ENCODE assay signal across 8 cellular contexts in genomic region chr3:148861277-148861869, GRCh38. TPM values are rescaled to one million over a fixed set of nuclear protein-coding genes. Genes with fewer than 3 reads are reported as not detected.
DNase-seq lines count a peak whose midpoint lies in the region; ATAC-seq and TF ChIP-seq lines count a peak whose summit lies in the region.

No MANE protein-coding gene starts in this region.

- H3K36me3 Mint-ChIP-seq in activated CD4-positive, alpha-beta T cell treated with anti-CD3 and anti-CD28 coated beads for 36 hours (ENCODE audit: low read depth), result no peaks in the 10 kb centered on the region

- H3K4me1 ChIP-seq in esophagus squamous epithelium (no peaks in the 10 kb centered on the region), osteoblast (ENCODE audit: insufficient read depth, low read length) (peaks cover 2% of the 10 kb centered on the region)

- no peak overlapping the region for H3K4me2 ChIP-seq in osteoblast (ENCODE audit: insufficient read depth, low read length)

- no peak for DNase-seq in activated CD4-positive, alpha-beta T cell treated with anti-CD3 and anti-CD28 coated beads for 36 hours
- no peak for DNase-seq in activated CD4-positive, alpha-beta T cell treated with anti-CD3 and anti-CD28 coated beads for 4 hours
- DNase-seq in HuH-7.5 (ENCODE audit: low spot score), result peak; percentile 15
- DNase-seq in RPMI8226, result peak; percentile 54
- DNase-seq in esophagus squamous epithelium (lab: John Stamatoyannopoulos, UW), result no peak
- no peak for DNase-seq in osteoblast (ENCODE audit: insufficient read length, low spot score, missing footprints)
- no peak for DNase-seq in activated CD4-positive, alpha-beta T cell treated with anti-CD3 and anti-CD28 coated beads for 48 hours

- peak; percentile 34 to 81 (median 66) for TF ChIP-seq CTCF in esophagus squamous epithelium (IDR thresholded peaks at IDR 0.05)
- TF ChIP-seq CTCF in osteoblast (IDR thresholded peaks at IDR 0.05; ENCODE audit: extremely low read depth, low read depth, low read length), result peak; percentile 62

- WGBS in esophagus squamous epithelium, 2 donors, result 0 to 6% methylated on average over 1 of the region's 1 CpG

- H3K27ac ChIP-seq in esophagus squamous epithelium (no peak overlapping the region), osteoblast (ENCODE audit: low read depth, low read length) (no peak overlapping the region)

- intact Hi-C loops in activated CD4-positive, alpha-beta T cell treated with anti-CD3 and anti-CD28 coated beads for 36 hours (cut with DNase I, micrococcal nuclease), result loop anchor here (1.0 kb wide), 3 partner anchors 82 to 412 kb away; no protein-coding TSS in a partner anchor
- intact Hi-C loops in esophagus squamous epithelium (cut with DNase I), result loop anchor here (5.0 kb wide), 1 partner anchor 81 kb away; no protein-coding TSS in a partner anchor

- H3K4me1 Mint-ChIP-seq in activated CD4-positive, alpha-beta T cell treated with anti-CD3 and anti-CD28 coated beads for 36 hours, result no peaks in the 10 kb centered on the region

- no peak overlapping the region for H3K4me3 Mint-ChIP-seq in activated CD4-positive, alpha-beta T cell treated with anti-CD3 and anti-CD28 coated beads for 36 hours

- H3K27me3 ChIP-seq in esophagus squamous epithelium (peaks cover 0 to 5% (median 0%) of the 10 kb centered on the region in 4 donors), osteoblast (ENCODE audit: insufficient read depth, low read length) (no peaks in the 10 kb centered on the region)

- H3K4me3 ChIP-seq in esophagus squamous epithelium (no peak overlapping the region), osteoblast (ENCODE audit: insufficient read depth, low read length) (no peak overlapping the region)

- peaks cover 10% of the 10 kb centered on the region for H3K27me3 Mint-ChIP-seq in activated CD4-positive, alpha-beta T cell treated with anti-CD3 and anti-CD28 coated beads for 36 hours

- H4K20me1 ChIP-seq in osteoblast (ENCODE audit: insufficient read depth, low read length), result no peaks in the 10 kb centered on the region

- no peaks in the 10 kb centered on the region for H3K9me3 Mint-ChIP-seq in activated CD4-positive, alpha-beta T cell treated with anti-CD3 and anti-CD28 coated beads for 36 hours (ENCODE audit: low read depth)

- CTCF ChIA-PET in activated CD4-positive, alpha-beta T cell treated with anti-CD3 and anti-CD28 coated beads for 36 hours (lab: Charles Lee), result interaction anchor here (0.6 to 5.6 kb wide), 18 partner anchors 10 to 346 kb away, joined by 3 to 69 read pairs (median 4); no protein-coding TSS in a partner anchor

- ATAC-seq in activated CD4-positive, alpha-beta T cell treated with anti-CD3 and anti-CD28 coated beads for 36 hours, result peak; percentile 60
- peak; percentile 78 for ATAC-seq in GM21576 (IDR thresholded peaks at IDR 0.05; ENCODE audit: unreplicated experiment)

- no peak overlapping the region for H2AFZ ChIP-seq in osteoblast (ENCODE audit: low read length)

- H3K9me3 ChIP-seq in esophagus squamous epithelium (no peaks in the 10 kb centered on the region), osteoblast (ENCODE audit: low read depth, low read length) (no peaks in the 10 kb centered on the region)

- H3K36me3 ChIP-seq in esophagus squamous epithelium (no peaks in the 10 kb centered on the region), osteoblast (ENCODE audit: insufficient read depth, low read length) (no peaks in the 10 kb centered on the region)

- POLR2A ChIA-PET in activated CD4-positive, alpha-beta T cell treated with anti-CD3 and anti-CD28 coated beads for 36 hours (lab: Charles Lee), result no interaction called here

- H3K27ac Mint-ChIP-seq in activated CD4-positive, alpha-beta T cell treated with anti-CD3 and anti-CD28 coated beads for 36 hours, result no peak overlapping the region

- H3K79me2 ChIP-seq in osteoblast (ENCODE audit: insufficient read depth, low read length), result no peaks in the 10 kb centered on the region

- TF ChIP-seq POLR2A in esophagus squamous epithelium (IDR thresholded peaks at IDR 0.05), result no peak

RNA-seq across cellular contexts. Expression of gene CPA3, which starts 3.7 kb away (rescaled TPM):
- not detected for total RNA-seq in activated CD4-positive, alpha-beta T cell treated with anti-CD3 and anti-CD28 coated beads for 36 hours
- total RNA-seq in esophagus squamous epithelium (10 to 100 TPM in 2 of 4 donors, 1 to 10 TPM in 1, under 1 TPM in 1; 0.19 to 66.8 (median 7.1) TPM), osteoblast (1.1 and 2.1 TPM in 2 replicates)

RNA-seq across cellular contexts. Expression of gene CPB1, which starts 33.8 kb away (rescaled TPM):
- not detected for total RNA-seq in activated CD4-positive, alpha-beta T cell treated with anti-CD3 and anti-CD28 coated beads for 36 hours
- total RNA-seq in esophagus squamous epithelium (not detected), osteoblast (1.1 and 1.8 TPM in 2 replicates)

Comparison
In these comparisons a context has a peak if more than half of its experiments do, and no peak if none do; other contexts are left out.
1. DNase-seq: peak in HuH-7.5 (single experiment) and RPMI8226 (single experiment); none in activated CD4-positive, alpha-beta T cell treated with anti-CD3 and anti-CD28 coated beads for 36 hours (single experiment), activated CD4-positive, alpha-beta T cell treated with anti-CD3 and anti-CD28 coated beads for 4 hours (0 of 2), esophagus squamous epithelium (single experiment), osteoblast (single experiment) and activated CD4-positive, alpha-beta T cell treated with anti-CD3 and anti-CD28 coated beads for 48 hours (single experiment).